Comparison of ENCODE assay signal across 17 cellular contexts in genomic region chr14:90427848-90428426, GRCh38. TPM values are rescaled to one million over a fixed set of nuclear protein-coding genes. Genes with fewer than 3 reads are reported as not detected.
DNase-seq lines count a peak whose midpoint lies in the region; ATAC-seq and TF ChIP-seq lines count a peak whose summit lies in the region.
"Had no signal": no experiment of that assay in that cellular context is flagged by ENCODE, and none has a peak within 500 bp of the region (broad histone marks: within the 10 kb centered on the region; RNA-seq: fewer than 3 reads in every experiment).

No MANE protein-coding gene starts in this region.

- TF ChIP-seq EP300 in sigmoid colon (IDR thresholded peaks at IDR 0.05) = no peak

- POLR2A ChIA-PET in A673 (lab: Charles Lee; ENCODE audit: low non-redundant PET) = no interaction called here

- no TSS peak for BruUV-seq in A673 (replicated peaks; lab: Mats Ljungman, UMichigan)

- DNase-seq in NCI-H2171 treated with DMSO at 0.1 percent for 48 hours (lab: John Stamatoyannopoulos, UW) = peak; percentile 63
- DNase-seq in right cardiac atrium = no peak
- peak; percentile 50 for DNase-seq in sigmoid colon
- no peak for DNase-seq in amygdala (lab: John Stamatoyannopoulos, UW)
- DNase-seq in A673 (ENCODE audit: low spot score) = no peak
- DNase-seq: EL, GF-D8, H7, Karpas-422, NCI-H1105 treated with DMSO at 0.1 percent for 48 hours, NCI-H2029 treated with DMSO at 0.1 percent for 48 hours, NCI-H446, NCI-H526, Peyer's patch had no signal

- ATAC-seq in right cardiac atrium (peak; percentile 29 to 62), GM19035 (IDR thresholded peaks at IDR 0.05; ENCODE audit: unreplicated experiment) (no peak)

- H4K20me1 ChIP-seq in BLaER1 treated with 17β-estradiol and CSF1 and Interleukin-3, amounts not matched to agents 10 nM and 100 nM = no peaks in the 10 kb centered on the region

- H3K36me3 ChIP-seq in BLaER1 treated with 17β-estradiol and CSF1 and Interleukin-3, amounts not matched to agents 10 nM and 100 nM = no peaks in the 10 kb centered on the region
- H3K36me3 ChIP-seq in sigmoid colon = no peaks in the 10 kb centered on the region
- no peaks in the 10 kb centered on the region for H3K36me3 ChIP-seq in A673 (ENCODE audit: insufficient read depth, low read length, poor library complexity, severe bottlenecking)
- H3K36me3 ChIP-seq: Peyer's patch, SJSA1 had no signal

- H3K4me2 ChIP-seq in BLaER1 treated with 17β-estradiol and CSF1 and Interleukin-3, amounts not matched to agents 10 nM and 100 nM = peak overlapping the region; percentile 69 to 94 (median 88)

- peak overlapping the region in 8 of 11 experiments; percentile 16 to 67 (median 54); a peak in 14 of 22 replicates for H3K9ac ChIP-seq in BLaER1 treated with 17β-estradiol and CSF1 and Interleukin-3, amounts not matched to agents 10 nM and 100 nM

- H3K4me3 ChIP-seq in BLaER1 treated with 17β-estradiol and CSF1 and Interleukin-3, amounts not matched to agents 10 nM and 100 nM = peak overlapping the region in 7 of 10 experiments; percentile 15 to 49 (median 33); a peak in 11 of 20 replicates
- H3K4me3 ChIP-seq in right cardiac atrium (ENCODE audit: low read length) (no peak overlapping the region), sigmoid colon (no peak overlapping the region), A673 (ENCODE audit: low read depth, low read length, poor library complexity, severe bottlenecking) (no peak overlapping the region)
- H3K4me3 ChIP-seq: Peyer's patch, SJSA1 had no signal

- TF ChIP-seq CTCF in sigmoid colon (IDR thresholded peaks at IDR 0.05) = no peak
- TF ChIP-seq CTCF in A673 (conservative IDR thresholded peaks at IDR 0.05; ENCODE audit: low read depth, low read length) = no peak

- peak overlapping the region in 9 of 11 experiments; percentile 15 to 76 (median 62); a peak in 17 of 22 replicates for H3K27ac ChIP-seq in BLaER1 treated with 17β-estradiol and CSF1 and Interleukin-3, amounts not matched to agents 10 nM and 100 nM
- peak overlapping the region; percentile 55 for H3K27ac ChIP-seq in right cardiac atrium (ENCODE audit: low read length)
- H3K27ac ChIP-seq in sigmoid colon = no peak overlapping the region
- no peak overlapping the region for H3K27ac ChIP-seq in A673 (ENCODE audit: low read depth, low read length, poor library complexity, severe bottlenecking)
- H3K27ac ChIP-seq: Peyer's patch, SJSA1 had no signal

- intact Hi-C loops in right cardiac atrium (cut with DNase I) (no loop called here), sigmoid colon (cut with DNase I) (no loop called here), A673 (cut with micrococcal nuclease; ENCODE audit: unreplicated experiment) (no loop called here)

- H3K4me1 ChIP-seq in BLaER1 treated with 17β-estradiol and CSF1 and Interleukin-3, amounts not matched to agents 10 nM and 100 nM = peaks cover 21 to 98% (median 88%) of the 10 kb centered on the region in 10 experiments
- H3K4me1 ChIP-seq in right cardiac atrium (ENCODE audit: control insufficient read depth, insufficient read depth, low read length) (peaks cover 4% of the 10 kb centered on the region), sigmoid colon (peaks cover 0 to 7% (median 0%) of the 10 kb centered on the region in 4 donors), A673 (ENCODE audit: insufficient read depth, low read length, poor library complexity, severe bottlenecking) (no peaks in the 10 kb centered on the region)
- H3K4me1 ChIP-seq: Peyer's patch, SJSA1 had no signal

- no peak for TF ChIP-seq POLR2A in sigmoid colon (IDR thresholded peaks at IDR 0.05)

- 56% methylated on average over 12 of the region's 12 CpGs for WGBS in right cardiac atrium
- 55 to 83% methylated on average over 12 of the region's 12 CpGs for WGBS in sigmoid colon, 2 donors

- CTCF ChIA-PET in A673 (lab: Charles Lee) = no interaction called here

- no peaks in the 10 kb centered on the region for H3K27me3 ChIP-seq in BLaER1 treated with 17β-estradiol and CSF1 and Interleukin-3, amounts not matched to agents 10 nM and 100 nM
- H3K27me3 ChIP-seq in right cardiac atrium (ENCODE audit: control insufficient read depth, insufficient read depth) (no peaks in the 10 kb centered on the region), sigmoid colon (no peaks in the 10 kb centered on the region), A673 (replicated peaks; ENCODE audit: insufficient read depth, low read depth, low read length, poor library complexity) (no peaks in the 10 kb centered on the region)
- H3K27me3 ChIP-seq: Peyer's patch, SJSA1 had no signal

- peaks cover 0 to 8% (median 7%) of the 10 kb centered on the region in 11 experiments; a peak in 14 of 22 replicates for H3K9me3 ChIP-seq in BLaER1 treated with 17β-estradiol and CSF1 and Interleukin-3, amounts not matched to agents 10 nM and 100 nM (replicated peaks in 1 of 11)
- H3K9me3 ChIP-seq in right cardiac atrium (ENCODE audit: control insufficient read depth, low read length) (no peaks in the 10 kb centered on the region), sigmoid colon (no peaks in the 10 kb centered on the region), A673 (ENCODE audit: low read depth, low read length, poor library complexity, severe bottlenecking) (no peaks in the 10 kb centered on the region)
- H3K9me3 ChIP-seq: Peyer's patch, SJSA1 had no signal

RNA-seq across cellular contexts. Expression of gene CALM1, which starts 31.1 kb away (rescaled TPM):
- total RNA-seq in right cardiac atrium (100 to 1,000 TPM; 381 to 508 (median 445) TPM), sigmoid colon (100 to 1,000 TPM; 647 to 889 (median 818) TPM), A673 (2021) (961 and 998 TPM in 2 replicates)
- polyA plus RNA-seq in right cardiac atrium (301 TPM), sigmoid colon (100 to 1,000 TPM; 404 to 722 (median 541) TPM)

Comparison
In these comparisons a context has a peak if more than half of its experiments do, and no peak if none do; other contexts are left out.
1. H3K27ac ChIP-seq: peak in BLaER1 treated with 17β-estradiol and CSF1 and Interleukin-3, amounts not matched to agents 10 nM and 100 nM (9 of 11) and right cardiac atrium (single experiment); none in sigmoid colon (0 of 4) and A673 (single experiment).
2. H3K4me3 ChIP-seq: peak in BLaER1 treated with 17β-estradiol and CSF1 and Interleukin-3, amounts not matched to agents 10 nM and 100 nM (7 of 10); none in right cardiac atrium (single experiment), sigmoid colon (0 of 4) and A673 (single experiment).
3. DNase-seq: peak in NCI-H2171 treated with DMSO at 0.1 percent for 48 hours (single experiment) and sigmoid colon (single experiment); none in right cardiac atrium (0 of 3), amygdala (0 of 56) and A673 (single experiment).